1 cellular context compared by ENCODE assay signal in genomic region chr17:38351412-38352222, GRCh38.
A peak's percentile ranks its signal among the peaks of the same experiment; 100 is the strongest.
TF ChIP-seq lines count a peak whose summit lies in the region.

Gene SOCS7, plus strand, starts transcription at chr17:38351844. Its CDS starts 209 bp downstream, at chr17:38352053.

TF ChIP-seq in WTC11, 78 proteins besides CTCF, POLR2A, EP300 and RAD21 (continued from another document):
- 0 out of 2 replicates have a peak, but pooled peaks have one; percentile 15 for TF ChIP-seq FOXK1 (CRISPR knock-in tag; IDR thresholded peaks at IDR 0.05)
- no peak for TF ChIP-seq OVOL2 (CRISPR knock-in tag; IDR thresholded peaks at IDR 0.05; ENCODE audit: borderline replicate concordance)
- TF ChIP-seq NFATC4 (CRISPR knock-in tag; IDR thresholded peaks at IDR 0.05) = no peak
- no peak for TF ChIP-seq STAT6 (CRISPR knock-in tag; conservative IDR thresholded peaks at IDR 0.05; ENCODE audit: low read depth)
- TF ChIP-seq, protein P1, sequence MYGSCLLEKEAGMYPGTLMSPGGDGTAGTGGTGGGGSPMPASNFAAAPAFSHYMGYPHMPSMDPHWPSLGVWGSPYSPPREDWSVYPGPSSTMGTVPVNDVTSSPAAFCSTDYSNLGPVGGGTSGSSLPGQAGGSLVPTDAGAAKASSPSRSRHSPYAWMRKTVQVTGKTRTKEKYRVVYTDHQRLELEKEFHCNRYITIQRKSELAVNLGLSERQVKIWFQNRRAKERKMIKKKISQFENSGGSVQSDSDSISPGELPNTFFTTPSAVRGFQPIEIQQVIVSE (CRISPR knock-in tag; IDR thresholded peaks at IDR 0.05; ENCODE audit: borderline replicate concordance) = no peak
- TF ChIP-seq RELA (CRISPR knock-in tag; IDR thresholded peaks at IDR 0.05; ENCODE audit: borderline replicate concordance) = no peak
- no peak for TF ChIP-seq AR (CRISPR knock-in tag; IDR thresholded peaks at IDR 0.05)
- no peak for TF ChIP-seq JAZF1 (CRISPR knock-in tag; IDR thresholded peaks at IDR 0.05)
- no peak for TF ChIP-seq NR3C1 (CRISPR knock-in tag; conservative IDR thresholded peaks at IDR 0.05; ENCODE audit: low read depth)
- TF ChIP-seq CREM (CRISPR knock-in tag; IDR thresholded peaks at IDR 0.05) = peak; percentile 92
- TF ChIP-seq GABPB1 (CRISPR knock-in tag; IDR thresholded peaks at IDR 0.05) = peak; percentile 82
- TF ChIP-seq KAT7 (CRISPR knock-in tag; IDR thresholded peaks at IDR 0.05; ENCODE audit: borderline replicate concordance) = no peak
- no peak for TF ChIP-seq TEAD1 (CRISPR knock-in tag; IDR thresholded peaks at IDR 0.05)
- TF ChIP-seq, protein P2, sequence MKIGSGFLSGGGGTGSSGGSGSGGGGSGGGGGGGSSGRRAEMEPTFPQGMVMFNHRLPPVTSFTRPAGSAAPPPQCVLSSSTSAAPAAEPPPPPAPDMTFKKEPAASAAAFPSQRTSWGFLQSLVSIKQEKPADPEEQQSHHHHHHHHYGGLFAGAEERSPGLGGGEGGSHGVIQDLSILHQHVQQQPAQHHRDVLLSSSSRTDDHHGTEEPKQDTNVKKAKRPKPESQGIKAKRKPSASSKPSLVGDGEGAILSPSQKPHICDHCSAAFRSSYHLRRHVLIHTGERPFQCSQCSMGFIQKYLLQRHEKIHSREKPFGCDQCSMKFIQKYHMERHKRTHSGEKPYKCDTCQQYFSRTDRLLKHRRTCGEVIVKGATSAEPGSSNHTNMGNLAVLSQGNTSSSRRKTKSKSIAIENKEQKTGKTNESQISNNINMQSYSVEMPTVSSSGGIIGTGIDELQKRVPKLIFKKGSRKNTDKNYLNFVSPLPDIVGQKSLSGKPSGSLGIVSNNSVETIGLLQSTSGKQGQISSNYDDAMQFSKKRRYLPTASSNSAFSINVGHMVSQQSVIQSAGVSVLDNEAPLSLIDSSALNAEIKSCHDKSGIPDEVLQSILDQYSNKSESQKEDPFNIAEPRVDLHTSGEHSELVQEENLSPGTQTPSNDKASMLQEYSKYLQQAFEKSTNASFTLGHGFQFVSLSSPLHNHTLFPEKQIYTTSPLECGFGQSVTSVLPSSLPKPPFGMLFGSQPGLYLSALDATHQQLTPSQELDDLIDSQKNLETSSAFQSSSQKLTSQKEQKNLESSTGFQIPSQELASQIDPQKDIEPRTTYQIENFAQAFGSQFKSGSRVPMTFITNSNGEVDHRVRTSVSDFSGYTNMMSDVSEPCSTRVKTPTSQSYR (CRISPR knock-in tag; IDR thresholded peaks at IDR 0.05) = 0 out of 2 replicates have a peak, but pooled peaks have one; percentile 30
- no peak; the same call in 1 of the 2 replicates for TF ChIP-seq CREB1 (CRISPR knock-in tag; IDR thresholded peaks at IDR 0.05)
- TF ChIP-seq IRF2 (CRISPR knock-in tag; IDR thresholded peaks at IDR 0.05; ENCODE audit: borderline replicate concordance, low read depth) = no peak
- no peak for TF ChIP-seq ATF6 (CRISPR knock-in tag; IDR thresholded peaks at IDR 0.05)
- no peak for TF ChIP-seq ZBTB43 (CRISPR knock-in tag; IDR thresholded peaks at IDR 0.05)
- TF ChIP-seq MAX (CRISPR knock-in tag; IDR thresholded peaks at IDR 0.05) = peak; percentile 69; the same call in 1 of the 2 replicates
- TF ChIP-seq ZNF263 (CRISPR knock-in tag; IDR thresholded peaks at IDR 0.05; ENCODE audit: low read depth) = no peak
- TF ChIP-seq MLX (CRISPR knock-in tag; IDR thresholded peaks at IDR 0.05) = no peak
- no peak for TF ChIP-seq AFF4 (CRISPR knock-in tag; IDR thresholded peaks at IDR 0.05; ENCODE audit: borderline replicate concordance)
- no peak for TF ChIP-seq NR2C2 (CRISPR knock-in tag; IDR thresholded peaks at IDR 0.05)
- peak; percentile 81 for TF ChIP-seq SP1 (CRISPR knock-in tag; conservative IDR thresholded peaks at IDR 0.05)
- TF ChIP-seq, protein P3, sequence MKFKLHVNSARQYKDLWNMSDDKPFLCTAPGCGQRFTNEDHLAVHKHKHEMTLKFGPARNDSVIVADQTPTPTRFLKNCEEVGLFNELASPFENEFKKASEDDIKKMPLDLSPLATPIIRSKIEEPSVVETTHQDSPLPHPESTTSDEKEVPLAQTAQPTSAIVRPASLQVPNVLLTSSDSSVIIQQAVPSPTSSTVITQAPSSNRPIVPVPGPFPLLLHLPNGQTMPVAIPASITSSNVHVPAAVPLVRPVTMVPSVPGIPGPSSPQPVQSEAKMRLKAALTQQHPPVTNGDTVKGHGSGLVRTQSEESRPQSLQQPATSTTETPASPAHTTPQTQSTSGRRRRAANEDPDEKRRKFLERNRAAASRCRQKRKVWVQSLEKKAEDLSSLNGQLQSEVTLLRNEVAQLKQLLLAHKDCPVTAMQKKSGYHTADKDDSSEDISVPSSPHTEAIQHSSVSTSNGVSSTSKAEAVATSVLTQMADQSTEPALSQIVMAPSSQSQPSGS (CRISPR knock-in tag; IDR thresholded peaks at IDR 0.05; ENCODE audit: borderline replicate concordance, low read depth) = no peak
